16 cellular contexts compared by ENCODE assay signal in genomic region chr13:99256283-99256682, GRCh38. TPM values are rescaled to one million over a fixed set of nuclear protein-coding genes. Genes with fewer than 3 reads are reported as not detected.
DNase-seq lines count a peak whose midpoint lies in the region; ATAC-seq, FAIRE-seq and TF ChIP-seq lines count a peak whose summit lies in the region.
"Had no signal": no experiment of that assay in that cellular context is flagged by ENCODE, and none has a peak within 500 bp of the region (broad histone marks: within the 10 kb centered on the region; RNA-seq: fewer than 3 reads in every experiment).

No MANE protein-coding gene starts in this region.

- no peaks in the 10 kb centered on the region for H3K9me3 Mint-ChIP-seq in activated naive CD4-positive, alpha-beta T cell treated with anti-CD3 and anti-CD28 coated beads for 36 hours
- no peaks in the 10 kb centered on the region for H3K9me3 Mint-ChIP-seq in astrocyte (ENCODE audit: unreplicated experiment)
- no peaks in the 10 kb centered on the region for H3K9me3 Mint-ChIP-seq in stimulated activated naive CD8-positive, alpha-beta T cell treated with anti-CD3 and anti-CD28 coated beads, Interleukin-15, amount 100 ng/mL, for 72 hours

- H3K36me3 ChIP-seq in astrocyte (ENCODE audit: insufficient read depth, low read length): no peaks in the 10 kb centered on the region

- DNase-seq in activated naive CD4-positive, alpha-beta T cell treated with anti-CD3 and anti-CD28 coated beads for 36 hours: no peak
- DNase-seq in activated naive CD4-positive, alpha-beta T cell (lab: John Stamatoyannopoulos, UW): no peak
- DNase-seq in NAMALWA (ENCODE audit: low spot score): peak; percentile 81
- DNase-seq in astrocyte (ENCODE audit: low read depth): no peak
- no peak for DNase-seq in stimulated activated naive CD8-positive, alpha-beta T cell treated with anti-CD3 and anti-CD28 coated beads, Interleukin-15, amount 100 ng/mL, for 72 hours
- DNase-seq in germinal center (ENCODE audit: low spot score): no peak
- DNase-seq in AG20443 (ENCODE audit: low spot score): no peak
- DNase-seq: brain microvascular endothelial cell; DMS79; effector CD8-positive, alpha-beta T cell; foreskin keratinocyte; midbrain; NCI-H510A treated with DMSO at 0.1 percent for 48 hours; upper lobe of right lung had no signal

- H3K4me1 ChIP-seq in astrocyte (ENCODE audit: insufficient read depth, low read length): no peaks in the 10 kb centered on the region
- H3K4me1 ChIP-seq: foreskin keratinocyte, upper lobe of right lung had no signal

- H3K4me3 Mint-ChIP-seq in activated naive CD4-positive, alpha-beta T cell treated with anti-CD3 and anti-CD28 coated beads for 36 hours: peak overlapping the region; percentile 70
- H3K4me3 Mint-ChIP-seq in astrocyte (ENCODE audit: unreplicated experiment): peak overlapping the region; percentile 42
- H3K4me3 Mint-ChIP-seq in stimulated activated naive CD8-positive, alpha-beta T cell treated with anti-CD3 and anti-CD28 coated beads, Interleukin-15, amount 100 ng/mL, for 72 hours: peak overlapping the region; percentile 77 to 88

- no peak overlapping the region for H3K4me2 ChIP-seq in astrocyte (ENCODE audit: low read length)

- no peak for TF ChIP-seq CTCF in astrocyte (IDR thresholded peaks at IDR 0.05; ENCODE audit: insufficient read depth, low read depth, low read length)

- H3K27ac Mint-ChIP-seq in activated naive CD4-positive, alpha-beta T cell treated with anti-CD3 and anti-CD28 coated beads for 36 hours: peak overlapping the region; percentile 87
- peak overlapping the region; percentile 90 for H3K27ac Mint-ChIP-seq in astrocyte (ENCODE audit: unreplicated experiment)
- peak overlapping the region; percentile 94 to 97 for H3K27ac Mint-ChIP-seq in stimulated activated naive CD8-positive, alpha-beta T cell treated with anti-CD3 and anti-CD28 coated beads, Interleukin-15, amount 100 ng/mL, for 72 hours

- no peak for FAIRE-seq in astrocyte (lab: Jason Lieb, UNC)

- intact Hi-C loops in activated naive CD4-positive, alpha-beta T cell treated with anti-CD3 and anti-CD28 coated beads for 36 hours (cut with micrococcal nuclease): loop anchor here (5.0 kb wide), 2 partner anchors 259 to 351 kb away; partner anchors contain the start of gene CLYBL

- CTCF ChIA-PET in activated naive CD4-positive, alpha-beta T cell treated with anti-CD3 and anti-CD28 coated beads for 36 hours (lab: Charles Lee): interaction anchor here (0.6 to 2.4 kb wide), 13 partner anchors 8 to 182 kb away, joined by 3 to 13 read pairs (median 4); partner anchors contain the start of gene UBAC2

- H3K27ac ChIP-seq in astrocyte (ENCODE audit: low read depth, low read length): no peak overlapping the region
- H3K27ac ChIP-seq: brain microvascular endothelial cell, foreskin keratinocyte, upper lobe of right lung had no signal

- H3K36me3 Mint-ChIP-seq in activated naive CD4-positive, alpha-beta T cell treated with anti-CD3 and anti-CD28 coated beads for 36 hours (ENCODE audit: low read depth): peaks cover 24% of the 10 kb centered on the region
- H3K36me3 Mint-ChIP-seq in astrocyte (ENCODE audit: low read depth, unreplicated experiment): peaks cover 14% of the 10 kb centered on the region

- no peaks in the 10 kb centered on the region for H3K27me3 Mint-ChIP-seq in activated naive CD4-positive, alpha-beta T cell treated with anti-CD3 and anti-CD28 coated beads for 36 hours (ENCODE audit: low read depth)
- H3K27me3 Mint-ChIP-seq in astrocyte (ENCODE audit: low read depth, unreplicated experiment): no peaks in the 10 kb centered on the region
- no peaks in the 10 kb centered on the region for H3K27me3 Mint-ChIP-seq in stimulated activated naive CD8-positive, alpha-beta T cell treated with anti-CD3 and anti-CD28 coated beads, Interleukin-15, amount 100 ng/mL, for 72 hours

- no peak overlapping the region for H3K4me3 ChIP-seq in astrocyte (ENCODE audit: insufficient read depth, low read depth, low read length)
- H3K4me3 ChIP-seq: upper lobe of right lung had no signal

- no peaks in the 10 kb centered on the region for H3K79me2 ChIP-seq in astrocyte (ENCODE audit: insufficient read depth, low read length)

- no peaks in the 10 kb centered on the region for H3K9me3 ChIP-seq in astrocyte (ENCODE audit: insufficient read depth, low read depth, low read length)
- H3K9me3 ChIP-seq: upper lobe of right lung had no signal

- no peak overlapping the region for H2AFZ ChIP-seq in astrocyte (ENCODE audit: low read depth, low read length)

- H4K20me1 ChIP-seq in astrocyte (ENCODE audit: insufficient read depth, low read length): no peaks in the 10 kb centered on the region

- no peaks in the 10 kb centered on the region for H3K27me3 ChIP-seq in astrocyte (ENCODE audit: insufficient read depth, low read length)
- H3K27me3 ChIP-seq: brain microvascular endothelial cell, foreskin keratinocyte, upper lobe of right lung had no signal

- H3K9ac ChIP-seq in astrocyte (ENCODE audit: low read length): no peak overlapping the region

- H3K4me1 Mint-ChIP-seq in activated naive CD4-positive, alpha-beta T cell treated with anti-CD3 and anti-CD28 coated beads for 36 hours (ENCODE audit: low read depth): peaks cover 70% of the 10 kb centered on the region
- H3K4me1 Mint-ChIP-seq in astrocyte (ENCODE audit: low read depth, unreplicated experiment): peaks cover 37% of the 10 kb centered on the region
- peaks cover 64% of the 10 kb centered on the region for H3K4me1 Mint-ChIP-seq in stimulated activated naive CD8-positive, alpha-beta T cell treated with anti-CD3 and anti-CD28 coated beads, Interleukin-15, amount 100 ng/mL, for 72 hours

- no peak for ATAC-seq in stimulated activated naive CD8-positive, alpha-beta T cell treated with anti-CD3 and anti-CD28 coated beads, Interleukin-15, amount 100 ng/mL, for 72 hours
- no peak for ATAC-seq in HG03571 (IDR thresholded peaks at IDR 0.05; ENCODE audit: unreplicated experiment)
- ATAC-seq: foreskin keratinocyte, upper lobe of right lung had no signal

RNA-seq across cellular contexts. Expression of gene GPR18, which starts 1.9 kb away (rescaled TPM):
- total RNA-seq in activated naive CD4-positive, alpha-beta T cell treated with anti-CD3 and anti-CD28 coated beads for 36 hours: 1 to 10 TPM; 2.4 TPM
- total RNA-seq in astrocyte: 0.59 and 1.8 TPM in 2 replicates
- total RNA-seq: foreskin keratinocyte, pulmonary artery endothelial cell had no signal

RNA-seq across cellular contexts. Expression of gene GPR183, which starts 50.9 kb away (rescaled TPM):
- total RNA-seq in activated naive CD4-positive, alpha-beta T cell treated with anti-CD3 and anti-CD28 coated beads for 36 hours: 10 to 100 TPM; 37.4 to 38.8 TPM
- 4.9 and 5.6 TPM in 2 replicates for total RNA-seq in astrocyte
- total RNA-seq: foreskin keratinocyte, pulmonary artery endothelial cell had no signal

RNA-seq across cellular contexts. Expression of gene UBAC2, which starts 55.6 kb away (rescaled TPM):
- 10 to 100 TPM; 43.4 to 44.9 TPM for total RNA-seq in activated naive CD4-positive, alpha-beta T cell treated with anti-CD3 and anti-CD28 coated beads for 36 hours
- 61.0 and 64.8 TPM in 2 replicates for total RNA-seq in astrocyte
